ENCODE assay signal across 15 cellular contexts in genomic region chr2:70357076-70358071, GRCh38.
A peak's percentile ranks its signal among the peaks of the same experiment; 100 is the strongest.
DNase-seq lines count a peak whose midpoint lies in the region; ATAC-seq and TF ChIP-seq lines count a peak whose summit lies in the region.
"Had no signal": no experiment of that assay in that cellular context is flagged by ENCODE, and none has a peak within 500 bp of the region (broad histone marks: within the 10 kb centered on the region; RNA-seq: fewer than 3 reads in every experiment).

No MANE protein-coding gene starts in this region.

- H3K36me3 Mint-ChIP-seq in nephron progenitor cell (ENCODE audit: low read depth), result no peaks in the 10 kb centered on the region

- no peak overlapping the region for H3K4me3 ChIP-seq in epithelial cell of esophagus (ENCODE audit: low read length)
- H3K4me3 ChIP-seq: adrenal gland, coronary artery, right atrium auricular region, uterus had no signal

- TF ChIP-seq CTCF in epithelial cell of esophagus (IDR thresholded peaks at IDR 0.05; ENCODE audit: insufficient read depth, low read depth, low read length, missing control alignments) (no peak), nephron progenitor cell (IDR thresholded peaks at IDR 0.05) (no peak)

- peaks cover 6% of the 10 kb centered on the region for H3K27me3 Mint-ChIP-seq in nephron progenitor cell (ENCODE audit: low read depth, poor library complexity)

- peak overlapping the region; percentile 3 for H3K27ac Mint-ChIP-seq in nephron progenitor cell
- H3K27ac Mint-ChIP-seq: activated CD4-positive, alpha-beta T cell treated with anti-CD3 and anti-CD28 coated beads, Interleukin-2, amount 10 ng/mL, durations not matched to agents 24 days and 14 days; activated T-cell treated with anti-CD3 and anti-CD28 coated beads, Interleukin-2, amount 50 U/mL, for 72 hours; T-helper 1 cell treated with Interleukin-12 subunit alpha and Interleukin-12 subunit beta and Interleukin-4 antibody, amounts not matched to agents 30 μg/mL and 1 μg/mL, for 36 hours had no signal

- DNase-seq in EL (peak; percentile 83), MV-4-11 (lab: John Stamatoyannopoulos, UW) (peak; percentile 35), epithelial cell of esophagus (ENCODE audit: low read depth) (peak; percentile 21), nephron progenitor cell (no peak), NCI-H1048 (lab: John Stamatoyannopoulos, UW) (no peak), NCI-H1436 treated with DMSO at 0.1 percent for 48 hours (lab: John Stamatoyannopoulos, UW) (no peak)
- DNase-seq: activated CD4-positive, alpha-beta T cell treated with anti-CD3 and anti-CD28 coated beads, Interleukin-2, amount 10 ng/mL, durations not matched to agents 24 days and 14 days; activated T-cell treated with anti-CD3 and anti-CD28 coated beads, Interleukin-2, amount 50 U/mL, for 72 hours; uterus had no signal

- H3K9me3 Mint-ChIP-seq in nephron progenitor cell, result no peaks in the 10 kb centered on the region
- H3K9me3 Mint-ChIP-seq: activated CD4-positive, alpha-beta T cell treated with anti-CD3 and anti-CD28 coated beads, Interleukin-2, amount 10 ng/mL, durations not matched to agents 24 days and 14 days; activated T-cell treated with anti-CD3 and anti-CD28 coated beads, Interleukin-2, amount 50 U/mL, for 72 hours; T-helper 1 cell treated with Interleukin-12 subunit alpha and Interleukin-12 subunit beta and Interleukin-4 antibody, amounts not matched to agents 30 μg/mL and 1 μg/mL, for 36 hours had no signal

- no peak overlapping the region for H3K4me3 Mint-ChIP-seq in nephron progenitor cell
- H3K4me3 Mint-ChIP-seq: activated CD4-positive, alpha-beta T cell treated with anti-CD3 and anti-CD28 coated beads, Interleukin-2, amount 10 ng/mL, durations not matched to agents 24 days and 14 days; activated T-cell treated with anti-CD3 and anti-CD28 coated beads, Interleukin-2, amount 50 U/mL, for 72 hours; T-helper 1 cell treated with Interleukin-12 subunit alpha and Interleukin-12 subunit beta and Interleukin-4 antibody, amounts not matched to agents 30 μg/mL and 1 μg/mL, for 36 hours had no signal

- peaks cover 24% of the 10 kb centered on the region for H3K4me1 Mint-ChIP-seq in nephron progenitor cell
- H3K4me1 Mint-ChIP-seq: activated CD4-positive, alpha-beta T cell treated with anti-CD3 and anti-CD28 coated beads, Interleukin-2, amount 10 ng/mL, durations not matched to agents 24 days and 14 days had no signal

- ATAC-seq in HG02870 (IDR thresholded peaks at IDR 0.05; ENCODE audit: unreplicated experiment) (no peak), GM21367 (IDR thresholded peaks at IDR 0.05; ENCODE audit: unreplicated experiment) (no peak)
- ATAC-seq: activated T-cell treated with anti-CD3 and anti-CD28 coated beads, Interleukin-2, amount 50 U/mL, for 72 hours had no signal

Comparison
In these comparisons a context has a peak if more than half of its experiments do, and no peak if none do; other contexts are left out.
1. DNase-seq: peak in EL (single experiment), MV-4-11 (single experiment) and epithelial cell of esophagus (single experiment); none in nephron progenitor cell (single experiment), NCI-H1048 (single experiment) and NCI-H1436 treated with DMSO at 0.1 percent for 48 hours (single experiment).